ENCODE assay signal across 14 cellular contexts in the genomic region with DNA sequence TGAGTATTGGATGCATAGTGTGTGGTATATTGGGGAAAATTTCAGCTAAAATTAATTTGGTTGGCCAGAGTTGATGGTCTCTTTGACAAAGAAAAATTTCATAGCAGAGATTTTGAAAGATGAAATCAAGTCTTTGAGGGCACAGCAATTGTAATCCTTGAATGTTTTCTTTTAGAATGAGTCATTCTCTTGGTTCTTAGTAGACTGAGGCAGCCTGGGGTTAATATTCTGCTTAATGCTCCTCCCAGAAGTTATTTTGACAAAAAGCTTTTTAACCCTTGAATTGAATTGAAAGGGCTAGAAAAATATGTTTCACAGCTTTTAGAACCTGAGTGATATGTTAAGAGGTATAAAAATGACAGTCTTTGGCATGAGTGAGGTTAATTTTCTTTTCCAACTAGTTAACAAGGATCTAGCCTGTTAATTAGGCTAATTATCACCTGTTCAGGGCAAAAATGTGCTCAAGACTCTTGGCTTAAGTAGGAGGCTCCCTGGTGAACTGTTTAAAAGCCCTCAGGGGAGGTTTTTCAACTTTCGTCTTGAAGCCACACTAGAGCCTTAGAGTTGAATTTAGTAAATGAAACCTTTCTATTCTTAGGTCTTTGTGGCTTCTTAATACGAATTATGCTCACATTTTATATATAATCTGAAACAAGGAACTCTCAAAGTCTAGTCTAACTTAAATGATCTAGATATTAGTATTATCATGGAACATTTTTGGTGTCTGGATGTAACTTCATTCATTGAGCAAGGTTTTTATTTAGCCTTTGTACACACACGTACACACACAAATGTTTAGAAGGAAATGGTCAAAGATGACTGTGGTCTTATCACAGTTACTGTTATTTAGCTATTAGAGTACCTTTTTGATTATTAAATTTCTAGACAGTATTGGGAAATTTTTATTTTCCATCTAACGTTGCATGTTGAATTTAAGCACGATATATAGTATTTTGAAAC.
A peak's percentile ranks its signal among the peaks of the same experiment; 100 is the strongest.
DNase-seq lines count a peak whose midpoint lies in the region; ATAC-seq and TF ChIP-seq lines count a peak whose summit lies in the region.
"Had no signal": no experiment of that assay in that cellular context is flagged by ENCODE, and none has a peak within 500 bp of the region (broad histone marks: within the 10 kb centered on the region; RNA-seq: fewer than 3 reads in every experiment).

No MANE protein-coding gene starts in this region.

- peaks cover 0 to under 1% (median under 1%) of the 10 kb centered on the region in 3 donors for H3K4me1 Mint-ChIP-seq in CD8-positive, alpha-beta memory T cell

- intact Hi-C loops in PC-9 (cut with micrococcal nuclease; ENCODE audit: unreplicated experiment): no loop called here

- H3K4me1 ChIP-seq in PC-9 (replicated peaks; ENCODE audit: insufficient read depth): no peaks in the 10 kb centered on the region
- no peaks in the 10 kb centered on the region for H3K4me1 ChIP-seq in CD8-positive, alpha-beta memory T cell (ENCODE audit: insufficient read depth, low read length)

- in situ Hi-C loops in SK-MEL-5 (cut with HindIII; ENCODE audit: low pct_unique_long_range_greater_than_20kb, low sequenced_read_pairs): no loop called here

- H4K20me1 ChIP-seq in PC-9 (ENCODE audit: insufficient read depth): no peaks in the 10 kb centered on the region

- CTCF ChIA-PET in PC-9 (lab: Charles Lee): interaction anchor here (0.6 kb wide), 1 partner anchor 546 kb away, joined by 3 read pairs; no protein-coding TSS in a partner anchor
- CTCF ChIA-PET in CD8-positive, alpha-beta memory T cell (lab: Charles Lee): no interaction called here

- no peaks in the 10 kb centered on the region for H3K9me2 ChIP-seq in PC-9 (ENCODE audit: insufficient read depth)

- no peaks in the 10 kb centered on the region for H3K27me3 ChIP-seq in PC-9 (ENCODE audit: insufficient read depth, low read depth)
- H3K27me3 ChIP-seq in CD8-positive, alpha-beta memory T cell (ENCODE audit: insufficient read depth, low read length, poor library complexity, severe bottlenecking): no peaks in the 10 kb centered on the region
- H3K27me3 ChIP-seq: gastroesophageal sphincter had no signal

- H3K27me3 Mint-ChIP-seq in CD8-positive, alpha-beta memory T cell: no peaks in the 10 kb centered on the region
- H3K27me3 Mint-ChIP-seq: activated B cell treated with CpG ODN at 0.5 μM for 24 hours, naive B cell had no signal

- H3K4me2 ChIP-seq in PC-9: no peak overlapping the region

- ATAC-seq in GM19438 (IDR thresholded peaks at IDR 0.05; ENCODE audit: low read depth, unreplicated experiment): peak; percentile 88
- peak; percentile 93 for ATAC-seq in HG03025 (IDR thresholded peaks at IDR 0.05; ENCODE audit: low FRiP score, unreplicated experiment)
- ATAC-seq: gastroesophageal sphincter had no signal

- POLR2A ChIA-PET in PC-9 (lab: Charles Lee; ENCODE audit: unreplicated experiment): interaction anchor here (0.6 kb wide), 1 partner anchor 79 kb away, joined by 3 read pairs; no protein-coding TSS in a partner anchor
- POLR2A ChIA-PET in CD8-positive, alpha-beta memory T cell (lab: Charles Lee): no interaction called here

- no TSS peak for BruUV-seq in PC-9 (replicated peaks; lab: Mats Ljungman, UMichigan)

- peak overlapping the region in 1 of 8 donors; percentile 7 for H3K27ac Mint-ChIP-seq in CD8-positive, alpha-beta memory T cell
- H3K27ac Mint-ChIP-seq: activated B cell treated with CpG ODN at 0.5 μM for 24 hours had no signal

- H2AFZ ChIP-seq in PC-9: no peak overlapping the region

- no peaks in the 10 kb centered on the region for H3K36me3 ChIP-seq in PC-9 (ENCODE audit: low read depth)
- H3K36me3 ChIP-seq in CD8-positive, alpha-beta memory T cell (ENCODE audit: insufficient read depth, low read length): no peaks in the 10 kb centered on the region
- H3K36me3 ChIP-seq: gastroesophageal sphincter had no signal

- H3K79me2 ChIP-seq in PC-9 (ENCODE audit: low read depth): no peaks in the 10 kb centered on the region

- no peak overlapping the region for H3K27ac ChIP-seq in PC-9
- no peak overlapping the region for H3K27ac ChIP-seq in CD8-positive, alpha-beta memory T cell (ENCODE audit: low read depth, low read length)
- H3K27ac ChIP-seq: C4-2B, gastroesophageal sphincter, HL-60 had no signal

- peaks cover 0 to 2% (median 2%) of the 10 kb centered on the region in 3 donors for H3K36me3 Mint-ChIP-seq in CD8-positive, alpha-beta memory T cell
- H3K36me3 Mint-ChIP-seq: naive B cell had no signal

- H3K4me3 ChIP-seq in PC-9: no peak overlapping the region
- no peak overlapping the region for H3K4me3 ChIP-seq in CD8-positive, alpha-beta memory T cell (ENCODE audit: low read length)
- H3K4me3 ChIP-seq: gastroesophageal sphincter had no signal

- no peak for TF ChIP-seq CTCF in PC-9 (conservative IDR thresholded peaks at IDR 0.05)

- no peaks in the 10 kb centered on the region for H3K9me3 ChIP-seq in PC-9 (ENCODE audit: insufficient read depth, low read depth)
- no peaks in the 10 kb centered on the region for H3K9me3 ChIP-seq in CD8-positive, alpha-beta memory T cell (ENCODE audit: low read length)
- H3K9me3 ChIP-seq: gastroesophageal sphincter had no signal

- no peak overlapping the region for H3K4me3 Mint-ChIP-seq in CD8-positive, alpha-beta memory T cell
- H3K4me3 Mint-ChIP-seq: activated B cell treated with CpG ODN at 0.5 μM for 24 hours, naive B cell had no signal

- no peaks in the 10 kb centered on the region for H3K9me3 Mint-ChIP-seq in CD8-positive, alpha-beta memory T cell
- H3K9me3 Mint-ChIP-seq: activated B cell treated with CpG ODN at 0.5 μM for 24 hours, naive B cell had no signal

- peak; percentile 47 for DNase-seq in ELF-1 (ENCODE audit: low read depth, low spot score)
- DNase-seq in SK-MEL-5 (ENCODE audit: low read depth, low spot score): peak; percentile 18
- no peak for DNase-seq in NCI-H2171 treated with DMSO at 0.1 percent for 48 hours (lab: John Stamatoyannopoulos, UW)
- no peak for DNase-seq in PC-9
- no peak for DNase-seq in NCI-H2171 (lab: John Stamatoyannopoulos, UW)
- no peak for DNase-seq in CD8-positive, alpha-beta memory T cell
- DNase-seq: activated B cell treated with CpG ODN at 0.5 μM for 24 hours, naive B cell, NCI-H226 had no signal

- H3F3A ChIP-seq in PC-9 (ENCODE audit: insufficient read depth, low read depth): no peaks in the 10 kb centered on the region

Comparison
In these comparisons a context has a peak if more than half of its experiments do, and no peak if none do; other contexts are left out.
1. DNase-seq: peak in ELF-1 (single experiment) and SK-MEL-5 (single experiment); none in NCI-H2171 treated with DMSO at 0.1 percent for 48 hours (single experiment), PC-9 (0 of 2), NCI-H2171 (single experiment) and CD8-positive, alpha-beta memory T cell (0 of 5).